Comparison of ENCODE assay signal across 8 cellular contexts in genomic region chr9:86354882-86355399, GRCh38. TPM values are rescaled to one million over a fixed set of nuclear protein-coding genes. Genes with fewer than 3 reads are reported as not detected.
DNase-seq lines count a peak whose midpoint lies in the region; ATAC-seq and TF ChIP-seq lines count a peak whose summit lies in the region.

No MANE protein-coding gene starts in this region.

- no peaks in the 10 kb centered on the region for H3K27me3 ChIP-seq in iPS DF 6.9 (ENCODE audit: control insufficient read depth, insufficient read depth, low read length)

- H3K4me1 Mint-ChIP-seq in stimulated activated effector memory CD8-positive, alpha-beta T cell treated with anti-CD3 and anti-CD28 coated beads, Interleukin-12 subunit alpha, Interleukin-12 subunit beta, amount 100 ng/mL, for 72 hours = peaks cover 17% of the 10 kb centered on the region

- peak overlapping the region; percentile 85 to 100 for H3K27ac Mint-ChIP-seq in activated naive CD4-positive, alpha-beta T cell treated with anti-CD3 and anti-CD28 coated beads, Interleukin-2, amount 50 U/mL, for 72 hours
- H3K27ac Mint-ChIP-seq in stimulated activated effector memory CD8-positive, alpha-beta T cell treated with anti-CD3 and anti-CD28 coated beads, Interleukin-12 subunit alpha, Interleukin-12 subunit beta, amount 100 ng/mL, for 72 hours = peak overlapping the region; percentile 98

- DNase-seq in AG04449 (ENCODE audit: low read depth, low spot score) (no peak), iPS DF 6.9 (ENCODE audit: low read depth, low spot score) (no peak), T-helper 9 cell (no peak)
- no peak for DNase-seq in activated naive CD4-positive, alpha-beta T cell treated with anti-CD3 and anti-CD28 coated beads, Interleukin-2, amount 50 U/mL, for 72 hours (ENCODE audit: low spot score in 2 of 2)
- DNase-seq in stimulated activated effector memory CD8-positive, alpha-beta T cell treated with anti-CD3 and anti-CD28 coated beads, Interleukin-12 subunit alpha, Interleukin-12 subunit beta, amount 100 ng/mL, for 72 hours (ENCODE audit: low spot score in 2 of 2) = no peak

- H3K36me3 Mint-ChIP-seq in activated naive CD4-positive, alpha-beta T cell treated with anti-CD3 and anti-CD28 coated beads, Interleukin-2, amount 50 U/mL, for 72 hours = peaks cover 14 to 16% of the 10 kb centered on the region in 2 donors
- H3K36me3 Mint-ChIP-seq in stimulated activated effector memory CD8-positive, alpha-beta T cell treated with anti-CD3 and anti-CD28 coated beads, Interleukin-12 subunit alpha, Interleukin-12 subunit beta, amount 100 ng/mL, for 72 hours = peaks cover 48% of the 10 kb centered on the region

- no peaks in the 10 kb centered on the region for H3K9me3 ChIP-seq in HEK293 (ENCODE audit: control insufficient read depth, insufficient read depth, low read depth, low read length)
- no peaks in the 10 kb centered on the region for H3K9me3 ChIP-seq in iPS DF 6.9 (ENCODE audit: control insufficient read depth, insufficient read depth, low read length)

- CTCF ChIA-PET in AG04449 (lab: Yijun Ruan, JAX) (no interaction called here), HEK293 (lab: Yijun Ruan, JAX) (interaction anchor here (0.6 kb wide), 1 partner anchor 12 kb away, joined by 3 read pairs; no protein-coding TSS in a partner anchor)

- no peaks in the 10 kb centered on the region for H3K9me3 Mint-ChIP-seq in activated naive CD4-positive, alpha-beta T cell treated with anti-CD3 and anti-CD28 coated beads, Interleukin-2, amount 50 U/mL, for 72 hours
- no peaks in the 10 kb centered on the region for H3K9me3 Mint-ChIP-seq in stimulated activated effector memory CD8-positive, alpha-beta T cell treated with anti-CD3 and anti-CD28 coated beads, Interleukin-12 subunit alpha, Interleukin-12 subunit beta, amount 100 ng/mL, for 72 hours

- H3K4me1 ChIP-seq in HEK293 (ENCODE audit: control insufficient read depth, insufficient read depth, low read length) = peaks cover 8% of the 10 kb centered on the region
- no peaks in the 10 kb centered on the region for H3K4me1 ChIP-seq in iPS DF 6.9 (ENCODE audit: control insufficient read depth, insufficient read depth, low read length)

- H3K36me3 ChIP-seq in HEK293 (ENCODE audit: control insufficient read depth in 2 of 2, insufficient read depth in 1 of 2, low read length in 2 of 2) = peaks cover 0 to 6% of the 10 kb centered on the region in 2 experiments; a peak in 1 of 3 replicates
- H3K36me3 ChIP-seq in iPS DF 6.9 (ENCODE audit: control insufficient read depth, insufficient read depth, low read length) = no peaks in the 10 kb centered on the region

- WGBS in iPS DF 6.9 (ENCODE audit: insufficient coverage, insufficient read length) = no CpG with 5 or more reads among the region's 20 CpGs

- POLR2A ChIA-PET in AG04449 (lab: Yijun Ruan, JAX) = no interaction called here
- POLR2A ChIA-PET in HEK293 (lab: Yijun Ruan, JAX) = interaction anchor here (0.6 kb wide), 1 partner anchor 88 kb away, joined by 3 read pairs; no protein-coding TSS in a partner anchor

- H3K27ac ChIP-seq in HEK293 (ENCODE audit: extremely low read depth, low read depth, low read length) (peak overlapping the region; percentile 61; the same call in 1 of the 2 replicates), iPS DF 6.9 (ENCODE audit: low read length) (no peak overlapping the region)

- ATAC-seq in activated naive CD4-positive, alpha-beta T cell treated with anti-CD3 and anti-CD28 coated beads, Interleukin-2, amount 50 U/mL, for 72 hours = no peak
- peak; percentile 15 for ATAC-seq in stimulated activated effector memory CD8-positive, alpha-beta T cell treated with anti-CD3 and anti-CD28 coated beads, Interleukin-12 subunit alpha, Interleukin-12 subunit beta, amount 100 ng/mL, for 72 hours
- ATAC-seq in HG02970 (IDR thresholded peaks at IDR 0.05; ENCODE audit: low FRiP score, unreplicated experiment) = no peak
- no peak for ATAC-seq in GM18907 (IDR thresholded peaks at IDR 0.05; ENCODE audit: unreplicated experiment)

- peak overlapping the region; percentile 95 for H3K4me3 Mint-ChIP-seq in stimulated activated effector memory CD8-positive, alpha-beta T cell treated with anti-CD3 and anti-CD28 coated beads, Interleukin-12 subunit alpha, Interleukin-12 subunit beta, amount 100 ng/mL, for 72 hours

- TF ChIP-seq CTCF in AG04449 (IDR thresholded peaks at IDR 0.05; ENCODE audit: insufficient read depth, low read length, missing control alignments) = no peak
- TF ChIP-seq CTCF in HEK293 (tag by site-specific recombination; IDR thresholded peaks at IDR 0.05) = no peak

- H3K4me3 ChIP-seq in AG04449 (ENCODE audit: low read depth, low read length) (peak overlapping the region; percentile 98), HEK293 (ENCODE audit: low read depth, low read length) (peak overlapping the region; percentile 87), iPS DF 6.9 (ENCODE audit: low read length) (peak overlapping the region; percentile 60; the same call in 1 of the 2 replicates)

TF ChIP-seq in HEK293, 187 proteins besides CTCF, POLR2A, EP300 and RAD21:
- peak; percentile 23; the same call in 1 of the 2 replicates for TF ChIP-seq PRDM1 (tag by site-specific recombination; IDR thresholded peaks at IDR 0.05)
- peak; percentile 5 for TF ChIP-seq ZNF335 (tag by site-specific recombination; conservative IDR thresholded peaks at IDR 0.05)
- no peak for TF ChIP-seq ZNF221 (tag by site-specific recombination; IDR thresholded peaks at IDR 0.05; ENCODE audit: borderline replicate concordance)
- TF ChIP-seq GLIS2 (tag by site-specific recombination; IDR thresholded peaks at IDR 0.05) = no peak; the same call in 1 of the 2 replicates
- 0 out of 2 replicates have a peak, but pooled peaks have one; percentile 3 for TF ChIP-seq ZBTB8A (tag by site-specific recombination; IDR thresholded peaks at IDR 0.05)
- no peak for TF ChIP-seq ZNF600 (tag by site-specific recombination; IDR thresholded peaks at IDR 0.05)

RNA-seq across cellular contexts. Expression of gene TUT7, which starts 0.7 kb away (rescaled TPM):
- 10 to 100 TPM; 33.7 to 45.3 TPM for total RNA-seq in activated naive CD4-positive, alpha-beta T cell treated with anti-CD3 and anti-CD28 coated beads, Interleukin-2, amount 50 U/mL, for 72 hours
